In genomic region chr10:47383254-47384147, GRCh38 we compare ENCODE assay signal across 8 cellular contexts. TPM values are rescaled to one million over a fixed set of nuclear protein-coding genes. Genes with fewer than 3 reads are reported as not detected.
DNase-seq lines count a peak whose midpoint lies in the region; ATAC-seq and TF ChIP-seq lines count a peak whose summit lies in the region.

No MANE protein-coding gene starts in this region.

- no peak for TF ChIP-seq CTCF in BE2C (IDR thresholded peaks at IDR 0.05; ENCODE audit: low read depth, low read length)
- no peak for TF ChIP-seq CTCF in WI38 (IDR thresholded peaks at IDR 0.05; ENCODE audit: low read depth, low read length)

- peak; percentile 18 for ATAC-seq in HG03457 (IDR thresholded peaks at IDR 0.05; ENCODE audit: unreplicated experiment)
- no peak for ATAC-seq in GM18511 (IDR thresholded peaks at IDR 0.05; ENCODE audit: unreplicated experiment)

- DNase-seq in BE2C, result no peak
- peak; percentile 13 for DNase-seq in stimulated activated CD8-positive, alpha-beta memory T cell treated with anti-CD3 and anti-CD28 coated beads, Interleukin-4, amount 100 ng/mL, for 48 hours
- no peak for DNase-seq in middle frontal gyrus (ENCODE audit: extremely low spot score, low spot score)
- no peak for DNase-seq in dedifferentiated amniotic fluid mesenchymal stem cell (ENCODE audit: extremely low spot score)

- H3K9me3 ChIP-seq in BE2C (no peaks in the 10 kb centered on the region), iPS-15b (ENCODE audit: control insufficient read depth, insufficient read depth, low read length) (no peaks in the 10 kb centered on the region)

- peak overlapping the region; percentile 37 for H3K9ac ChIP-seq in iPS-15b (ENCODE audit: low read depth, low read length)

- H3K36me3 ChIP-seq in BE2C (no peaks in the 10 kb centered on the region), iPS-15b (ENCODE audit: control insufficient read depth, insufficient read depth, low read length) (no peaks in the 10 kb centered on the region)

- H3K27me3 ChIP-seq in BE2C, result peaks cover 11% of the 10 kb centered on the region
- peaks cover 8% of the 10 kb centered on the region for H3K27me3 ChIP-seq in iPS-15b (ENCODE audit: control insufficient read depth, insufficient read depth, low read length)

- H3K4me1 ChIP-seq in BE2C (peaks cover 3% of the 10 kb centered on the region; the same call in 1 of the 2 replicates), iPS-15b (ENCODE audit: control insufficient read depth, insufficient read depth, low read length) (peaks cover 12% of the 10 kb centered on the region)

- H3K4me3 ChIP-seq in BE2C (ENCODE audit: low read depth, low read length) (peak overlapping the region; percentile 66), WI38 (ENCODE audit: low read depth, low read length) (peak overlapping the region; percentile 76), iPS-15b (ENCODE audit: low read depth, low read length) (peak overlapping the region; percentile 89)

RNA-seq across cellular contexts. Expression of gene ZNF488, which starts 0.6 kb away (rescaled TPM):
- polyA plus RNA-seq in BE2C (2012; ENCODE audit: insufficient read depth, insufficient read length, low read depth), result not detected

RNA-seq across cellular contexts. Expression of gene RBP3, which starts 35.3 kb away (rescaled TPM):
- polyA plus RNA-seq in BE2C (2012; ENCODE audit: insufficient read depth, insufficient read length, low read depth), result not detected
